Comparison of ENCODE assay signal across 8 cellular contexts in the genomic region with DNA sequence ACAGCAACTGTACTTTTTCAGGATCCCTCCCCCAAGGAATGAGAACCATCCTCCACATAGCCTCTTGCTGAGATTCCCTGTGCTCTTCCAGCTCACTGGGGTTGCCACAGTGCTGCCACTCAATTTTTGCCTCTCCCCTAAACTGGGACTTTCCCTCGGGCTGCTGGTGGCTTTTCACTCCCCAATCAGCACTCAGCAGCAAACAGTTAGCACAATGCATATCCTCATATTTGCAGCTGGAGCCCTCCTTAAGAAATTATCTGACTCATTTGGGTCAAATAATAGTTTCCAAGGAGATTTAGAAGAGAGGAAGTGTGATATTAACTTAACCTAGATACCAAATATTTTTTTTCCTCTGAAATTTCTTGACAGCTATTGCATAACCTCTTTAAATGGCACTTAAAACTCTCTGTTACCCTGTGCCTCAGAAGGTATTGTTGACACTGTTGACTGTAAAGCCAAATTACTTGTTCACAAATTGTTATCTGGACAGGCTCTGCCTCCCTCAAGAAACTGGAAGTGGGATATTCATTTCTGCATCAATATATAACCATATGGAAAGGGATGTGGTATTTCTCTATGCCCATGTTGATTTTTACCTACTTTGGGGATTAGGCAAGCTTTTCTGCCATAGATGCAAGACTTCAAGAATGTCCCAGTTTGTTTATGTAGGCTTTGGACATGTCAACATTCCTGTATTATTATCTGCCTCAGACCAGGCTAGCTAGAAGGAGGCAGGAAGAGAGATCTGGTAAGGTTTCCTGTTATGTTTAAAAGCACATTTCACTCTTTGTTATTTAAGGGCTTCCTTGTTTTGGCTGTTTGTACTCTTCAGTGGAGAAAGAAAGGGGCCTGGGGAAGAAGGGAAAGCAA. TPM values are rescaled to one million over a fixed set of nuclear protein-coding genes. Genes with fewer than 3 reads are reported as not detected.
A peak's percentile ranks its signal among the peaks of the same experiment; 100 is the strongest.
DNase-seq lines count a peak whose midpoint lies in the region; ATAC-seq and TF ChIP-seq lines count a peak whose summit lies in the region.

No MANE protein-coding gene starts in this region.

- H3K36me3 ChIP-seq in SJCRH30, result peaks cover 65% of the 10 kb centered on the region
- no peaks in the 10 kb centered on the region for H3K36me3 ChIP-seq in endocrine pancreas (ENCODE audit: control insufficient read depth, insufficient read depth, low read length)

- peak overlapping the region; percentile 97 for H3K27ac Mint-ChIP-seq in osteocyte (ENCODE audit: unreplicated experiment)

- no peak for TF ChIP-seq CTCF in osteocyte (IDR thresholded peaks at IDR 0.05)

- no peak overlapping the region for H3K4me3 ChIP-seq in SJCRH30
- H3K4me3 ChIP-seq in endocrine pancreas (ENCODE audit: control insufficient read depth, insufficient read depth, low read length), result peak overlapping the region; percentile 10

- H3K27me3 ChIP-seq in SJCRH30 (no peaks in the 10 kb centered on the region), endocrine pancreas (ENCODE audit: control insufficient read depth, insufficient read depth, low read length) (no peaks in the 10 kb centered on the region)

- DNase-seq in SJCRH30, result peak; percentile 30 to 71
- no peak for DNase-seq in osteocyte (ENCODE audit: extremely low spot score, unreplicated experiment)
- no peak for DNase-seq in NCI-H524 (lab: John Stamatoyannopoulos, UW)
- DNase-seq in NCI-H774 (lab: John Stamatoyannopoulos, UW), result no peak
- no peak for DNase-seq in NCI-H1105 treated with DMSO at 0.1 percent for 48 hours (lab: John Stamatoyannopoulos, UW)

- ATAC-seq in GM18873 (IDR thresholded peaks at IDR 0.05; ENCODE audit: low FRiP score, unreplicated experiment), result peak; percentile 74
- peak; percentile 83 for ATAC-seq in HG02798 (IDR thresholded peaks at IDR 0.05; ENCODE audit: poor library complexity, unreplicated experiment)

- peaks cover 78% of the 10 kb centered on the region for H3K4me1 Mint-ChIP-seq in osteocyte (ENCODE audit: unreplicated experiment)

- H3K9me3 Mint-ChIP-seq in osteocyte (ENCODE audit: unreplicated experiment), result no peaks in the 10 kb centered on the region

- H3K4me3 Mint-ChIP-seq in osteocyte (ENCODE audit: unreplicated experiment), result peak overlapping the region; percentile 23

- peak overlapping the region; percentile 24; the same call in 1 of the 2 replicates for H3K27ac ChIP-seq in SJCRH30

- no peak overlapping the region for H3K9ac ChIP-seq in endocrine pancreas (ENCODE audit: control insufficient read depth, insufficient read depth, low read length)

- H3K9me3 ChIP-seq in SJCRH30 (replicated peaks) (no peaks in the 10 kb centered on the region), endocrine pancreas (ENCODE audit: control insufficient read depth, low read length) (no peaks in the 10 kb centered on the region)

- H3K27me3 Mint-ChIP-seq in osteocyte (ENCODE audit: unreplicated experiment), result no peaks in the 10 kb centered on the region

- H3K36me3 Mint-ChIP-seq in osteocyte (ENCODE audit: unreplicated experiment), result peaks cover 64% of the 10 kb centered on the region

- H3K4me1 ChIP-seq in SJCRH30 (peaks cover 65% of the 10 kb centered on the region), endocrine pancreas (ENCODE audit: control insufficient read depth, insufficient read depth, low read length) (peaks cover 26% of the 10 kb centered on the region)

RNA-seq across cellular contexts. Expression of a gene that starts 58.0 kb away (rescaled TPM):
- 281 and 294 TPM in 2 replicates for total RNA-seq in SJCRH30 (2014; rRNA removed; shearing (Covaris generic))
- total RNA-seq in osteocyte, result 460 and 476 TPM in 2 replicates

Comparison
In these comparisons a context has a peak if more than half of its experiments do, and no peak if none do; other contexts are left out.
1. DNase-seq: peak in SJCRH30 (2 of 2); none in osteocyte (single experiment), NCI-H524 (0 of 2), NCI-H774 (single experiment) and NCI-H1105 treated with DMSO at 0.1 percent for 48 hours (single experiment).